ENCODE assay signal across 1 cellular context in genomic region chr13:110551284-110551683, GRCh38.
TF ChIP-seq lines count a peak whose summit lies in the region.

No MANE protein-coding gene starts in this region.

TF ChIP-seq in IMR-90, 13 proteins besides CTCF, POLR2A, EP300 and RAD21:
- TF ChIP-seq ELK1 (IDR thresholded peaks at IDR 0.05; ENCODE audit: borderline replicate concordance, low read depth, low read length): no peak
- TF ChIP-seq MXI1 (IDR thresholded peaks at IDR 0.05; ENCODE audit: borderline replicate concordance, low read depth, low read length): no peak
- TF ChIP-seq RCOR1 (IDR thresholded peaks at IDR 0.05; ENCODE audit: insufficient replicate concordance, low read length): no peak
- TF ChIP-seq RFX5 (IDR thresholded peaks at IDR 0.05; ENCODE audit: low read depth, low read length): no peak
- no peak for TF ChIP-seq CHD1 (IDR thresholded peaks at IDR 0.05; ENCODE audit: low read depth, low read length)
- TF ChIP-seq NFE2L2 (IDR thresholded peaks at IDR 0.05; ENCODE audit: low read depth, low read length): no peak
- TF ChIP-seq USF2 (IDR thresholded peaks at IDR 0.05; ENCODE audit: low read depth, low read length): no peak
- no peak for TF ChIP-seq BHLHE40 (IDR thresholded peaks at IDR 0.05; ENCODE audit: low read depth, low read length)
- no peak for TF ChIP-seq CEBPB (IDR thresholded peaks at IDR 0.05; ENCODE audit: low read depth, low read length)
